Comparison of ENCODE assay signal across 10 cellular contexts in genomic region chr19:45994456-45994988, GRCh38. TPM values are rescaled to one million over a fixed set of nuclear protein-coding genes. Genes with fewer than 3 reads are reported as not detected.
DNase-seq lines count a peak whose midpoint lies in the region; ATAC-seq and TF ChIP-seq lines count a peak whose summit lies in the region.
"Had no signal": no experiment of that assay in that cellular context is flagged by ENCODE, and none has a peak within 500 bp of the region (broad histone marks: within the 10 kb centered on the region; RNA-seq: fewer than 3 reads in every experiment).

No MANE protein-coding gene starts in this region.

- peak overlapping the region; percentile 89 for H2AFZ ChIP-seq in OCI-LY1 (ENCODE audit: low read length)

- H3F3A ChIP-seq in OCI-LY1 (ENCODE audit: insufficient read depth, low read length): no peaks in the 10 kb centered on the region

- H3K4me3 Mint-ChIP-seq in activated T-helper 2 cell treated with anti-CD3 and anti-CD28 coated beads, Interferon-gamma antibody, Interleukin-2, Interleukin-4, amounts not matched to agents 10 μg/mL and 5 μg/mL and 100 μg/mL, durations not matched to agents 14 hours and 24 hours and 36 hours (ENCODE audit: low read depth): no peak overlapping the region

- H3K9me2 ChIP-seq in OCI-LY1 (ENCODE audit: low read depth, low read length): no peaks in the 10 kb centered on the region

- ATAC-seq in GM19397 (IDR thresholded peaks at IDR 0.05; ENCODE audit: unreplicated experiment) (peak; percentile 3), gastroesophageal sphincter (peak; percentile 11)

- intact Hi-C loops in activated T-helper 2 cell treated with anti-CD3 and anti-CD28 coated beads, Interferon-gamma antibody, Interleukin-2, Interleukin-4, amounts not matched to agents 10 μg/mL and 5 μg/mL and 100 μg/mL, durations not matched to agents 14 hours and 24 hours and 36 hours (cut with micrococcal nuclease): no loop called here

- peaks cover 7% of the 10 kb centered on the region for H3K4me1 Mint-ChIP-seq in activated T-helper 2 cell treated with anti-CD3 and anti-CD28 coated beads, Interferon-gamma antibody, Interleukin-2, Interleukin-4, amounts not matched to agents 10 μg/mL and 5 μg/mL and 100 μg/mL, durations not matched to agents 14 hours and 24 hours and 36 hours (ENCODE audit: low read depth)

- no peak for TF ChIP-seq POLR2A in gastroesophageal sphincter (IDR thresholded peaks at IDR 0.05)

- H3K4me1 ChIP-seq in OCI-LY1 (ENCODE audit: insufficient read depth, low read length, severe bottlenecking) (peaks cover 20% of the 10 kb centered on the region), gastroesophageal sphincter (peaks cover 0 to 21% (median 6%) of the 10 kb centered on the region in 3 donors)

- H3K27ac Mint-ChIP-seq in activated T-helper 2 cell treated with anti-CD3 and anti-CD28 coated beads, Interferon-gamma antibody, Interleukin-2, Interleukin-4, amounts not matched to agents 10 μg/mL and 5 μg/mL and 100 μg/mL, durations not matched to agents 14 hours and 24 hours and 36 hours: no peak overlapping the region

- peak overlapping the region; percentile 58 for H3K9ac ChIP-seq in OCI-LY1 (ENCODE audit: low read length)

- peaks cover 7% of the 10 kb centered on the region for H3K36me3 Mint-ChIP-seq in activated T-helper 2 cell treated with anti-CD3 and anti-CD28 coated beads, Interferon-gamma antibody, Interleukin-2, Interleukin-4, amounts not matched to agents 10 μg/mL and 5 μg/mL and 100 μg/mL, durations not matched to agents 14 hours and 24 hours and 36 hours (ENCODE audit: low read depth)

- H3K27me3 Mint-ChIP-seq in activated T-helper 2 cell treated with anti-CD3 and anti-CD28 coated beads, Interferon-gamma antibody, Interleukin-2, Interleukin-4, amounts not matched to agents 10 μg/mL and 5 μg/mL and 100 μg/mL, durations not matched to agents 14 hours and 24 hours and 36 hours (ENCODE audit: low read depth): peaks cover 9% of the 10 kb centered on the region

- DNase-seq in activated T-helper 2 cell treated with anti-CD3 and anti-CD28 coated beads, Interferon-gamma antibody, Interleukin-2, Interleukin-4, amounts not matched to agents 10 μg/mL and 5 μg/mL and 100 μg/mL, durations not matched to agents 14 hours and 24 hours and 36 hours (ENCODE audit: low spot score): no peak
- DNase-seq in NCI-H128 (lab: John Stamatoyannopoulos, UW; ENCODE audit: unreplicated experiment): no peak
- no peak for DNase-seq in activated effector memory CD4-positive, alpha-beta T cell treated with anti-CD3 and anti-CD28 coated beads, Interleukin-2, amount 50 U/mL, for 16 hours
- no peak for DNase-seq in activated CD4-positive, alpha-beta T cell treated with anti-CD3 and anti-CD28 coated beads, Interleukin-2, amount 50 U/mL, for 4 hours

- H3K4me2 ChIP-seq in OCI-LY1 (ENCODE audit: low read length): peak overlapping the region; percentile 74

- H3K27ac ChIP-seq in OCI-LY1 (ENCODE audit: low read depth, low read length, poor library complexity, severe bottlenecking) (no peak overlapping the region), gastroesophageal sphincter (peak overlapping the region in 2 of 4 donors; percentile 18 to 41), skin epidermis (peak overlapping the region in 3 of 21 experiments; percentile 15 to 76 (median 68))

- H3K9me3 ChIP-seq in OCI-LY1 (ENCODE audit: low read length) (no peaks in the 10 kb centered on the region), gastroesophageal sphincter (no peaks in the 10 kb centered on the region)

- H3K4me3 ChIP-seq in OCI-LY1 (ENCODE audit: low read depth, low read length, poor library complexity, severe bottlenecking) (peak overlapping the region; percentile 57), gastroesophageal sphincter (peak overlapping the region; percentile 27 to 70), skin epidermis (peak overlapping the region; percentile 7 to 70 (median 45))

- TF ChIP-seq EP300 in gastroesophageal sphincter (IDR thresholded peaks at IDR 0.05): no peak

- peaks cover 14% of the 10 kb centered on the region for H3K36me3 ChIP-seq in OCI-LY1 (ENCODE audit: insufficient read depth, low read length)
- peaks cover 0 to 7% of the 10 kb centered on the region in 2 donors for H3K36me3 ChIP-seq in gastroesophageal sphincter

- TF ChIP-seq CTCF in OCI-LY1 (IDR thresholded peaks at IDR 0.05; ENCODE audit: low read length) (no peak), gastroesophageal sphincter (IDR thresholded peaks at IDR 0.05) (no peak)

- 6 to 7% methylated on average over 8 of the region's 8 CpGs for WGBS in gastroesophageal sphincter (ENCODE audit: low coverage in 1 of 2), 2 donors

- no peaks in the 10 kb centered on the region for H3K79me2 ChIP-seq in OCI-LY1 (ENCODE audit: insufficient read depth, low read length)

- H3K27me3 ChIP-seq in OCI-LY1 (ENCODE audit: insufficient read depth, low read length) (no peaks in the 10 kb centered on the region), gastroesophageal sphincter (peaks cover 25% of the 10 kb centered on the region)

- no peaks in the 10 kb centered on the region for H4K20me1 ChIP-seq in OCI-LY1 (ENCODE audit: insufficient read depth, low read length)

- no peaks in the 10 kb centered on the region for H3K9me3 Mint-ChIP-seq in activated T-helper 2 cell treated with anti-CD3 and anti-CD28 coated beads, Interferon-gamma antibody, Interleukin-2, Interleukin-4, amounts not matched to agents 10 μg/mL and 5 μg/mL and 100 μg/mL, durations not matched to agents 14 hours and 24 hours and 36 hours

RNA-seq across cellular contexts. Expression of gene CCDC61, which starts 0.7 kb away (rescaled TPM):
- total RNA-seq in gastroesophageal sphincter: 1 to 10 TPM; 4.2 to 9.4 (median 6.4) TPM
- total RNA-seq in activated T-helper 2 cell treated with anti-CD3 and anti-CD28 coated beads, Interferon-gamma antibody, Interleukin-2, Interleukin-4, amounts not matched to agents 10 μg/mL and 5 μg/mL and 100 μg/mL, durations not matched to agents 14 hours and 24 hours and 36 hours: 25.3 and 31.2 TPM in 2 replicates

RNA-seq across cellular contexts. Expression of gene NOVA2, which starts 20.9 kb away (rescaled TPM):
- 1 to 10 TPM in 3 of 4 donors, under 1 TPM in 1; 0.67 to 5.1 (median 3.0) TPM for total RNA-seq in gastroesophageal sphincter
- total RNA-seq in activated T-helper 2 cell treated with anti-CD3 and anti-CD28 coated beads, Interferon-gamma antibody, Interleukin-2, Interleukin-4, amounts not matched to agents 10 μg/mL and 5 μg/mL and 100 μg/mL, durations not matched to agents 14 hours and 24 hours and 36 hours: 0.14 TPM in 1 of 2 replicates, not detected in the other

RNA-seq across cellular contexts. Expression of gene PGLYRP1, which starts 28.3 kb away (rescaled TPM):
- total RNA-seq in gastroesophageal sphincter: not detected
- not detected in 2 replicates for total RNA-seq in activated T-helper 2 cell treated with anti-CD3 and anti-CD28 coated beads, Interferon-gamma antibody, Interleukin-2, Interleukin-4, amounts not matched to agents 10 μg/mL and 5 μg/mL and 100 μg/mL, durations not matched to agents 14 hours and 24 hours and 36 hours
- total RNA-seq: M059J, posterior vena cava had no signal

RNA-seq across cellular contexts. Expression of gene IGFL4, which starts 46.3 kb away (rescaled TPM):
- total RNA-seq in gastroesophageal sphincter: not detected
- total RNA-seq in activated T-helper 2 cell treated with anti-CD3 and anti-CD28 coated beads, Interferon-gamma antibody, Interleukin-2, Interleukin-4, amounts not matched to agents 10 μg/mL and 5 μg/mL and 100 μg/mL, durations not matched to agents 14 hours and 24 hours and 36 hours: not detected in 2 replicates
- total RNA-seq: M059J, posterior vena cava had no signal
